Comparison of ENCODE assay signal across 8 cellular contexts in the genomic region with DNA sequence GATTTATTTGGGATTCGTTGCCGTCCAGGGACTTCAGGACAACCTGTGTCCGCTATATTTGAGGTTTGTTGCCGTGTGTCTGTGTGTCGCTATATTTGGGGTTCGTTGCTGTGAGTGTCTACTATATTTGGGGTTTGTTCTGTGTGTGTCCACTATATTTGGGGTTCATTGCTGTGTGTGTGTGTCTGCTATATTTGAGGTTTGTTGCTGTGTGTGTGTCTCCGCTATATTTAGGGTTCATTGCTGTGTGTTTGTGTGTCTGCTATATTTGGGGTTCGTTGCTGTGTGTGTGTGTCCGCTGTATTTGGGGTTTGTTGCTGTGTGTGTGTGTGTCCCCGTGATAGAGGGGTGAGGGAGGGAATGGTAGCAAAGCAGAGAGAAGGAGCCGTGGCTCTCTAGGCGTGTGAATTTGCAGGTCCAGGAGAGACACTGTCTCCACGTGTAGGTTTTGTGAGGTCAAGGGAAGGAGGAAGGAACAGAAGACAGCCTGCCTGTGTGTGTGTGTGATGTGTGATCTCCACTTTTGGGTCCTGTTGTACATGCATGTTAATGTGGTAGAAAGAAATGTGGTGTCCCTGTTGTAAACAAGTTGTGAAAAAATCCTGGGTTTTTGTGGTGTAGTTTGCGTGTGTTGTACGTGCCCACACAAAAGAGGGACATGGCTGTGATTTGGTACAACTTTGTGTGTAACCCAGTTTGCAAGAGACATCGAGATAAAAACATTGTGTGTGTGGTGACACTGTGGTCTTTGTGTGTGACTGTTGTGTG. TPM values are rescaled to one million over a fixed set of nuclear protein-coding genes. Genes with fewer than 3 reads are reported as not detected.
DNase-seq lines count a peak whose midpoint lies in the region; ATAC-seq and TF ChIP-seq lines count a peak whose summit lies in the region.

No MANE protein-coding gene starts in this region.

- H3K18ac ChIP-seq in neuronal stem cell (ENCODE audit: low read length), result no peak overlapping the region

- H3K27me3 Mint-ChIP-seq in endodermal cell (ENCODE audit: insufficient read depth), result peaks cover 14% of the 10 kb centered on the region

- H3K4me2 ChIP-seq in BLaER1 treated with 17β-estradiol and CSF1 and Interleukin-3, amounts not matched to agents 10 nM and 100 nM, result peak overlapping the region; percentile 73 to 98 (median 96)
- peak overlapping the region; percentile 82 for H3K4me2 ChIP-seq in neuronal stem cell (ENCODE audit: insufficient read depth, low read length, poor library complexity, severe bottlenecking)

- no peak overlapping the region for H2BK5ac ChIP-seq in neuronal stem cell (ENCODE audit: low read length)

- H3K36me3 Mint-ChIP-seq in endodermal cell (ENCODE audit: low read depth), result no peaks in the 10 kb centered on the region

- no peak overlapping the region for H3K27ac Mint-ChIP-seq in endodermal cell

- H2BK120ac ChIP-seq in neuronal stem cell (ENCODE audit: low read depth, low read length), result no peak overlapping the region

- peak overlapping the region; percentile 98 for H2AFZ ChIP-seq in neuronal stem cell (ENCODE audit: low read length)

- H3K36me3 ChIP-seq in BLaER1 treated with 17β-estradiol and CSF1 and Interleukin-3, amounts not matched to agents 10 nM and 100 nM, result no peaks in the 10 kb centered on the region
- H3K36me3 ChIP-seq in endodermal cell (ENCODE audit: control insufficient read depth, insufficient read depth, low read length) (no peaks in the 10 kb centered on the region), neuronal stem cell (replicated peaks in 1 of 2; ENCODE audit: control insufficient read depth in 2 of 2, insufficient read depth in 2 of 2, low read length in 2 of 2) (no peaks in the 10 kb centered on the region)

- H4K91ac ChIP-seq in neuronal stem cell (ENCODE audit: low read depth, low read length, poor library complexity), result no peak overlapping the region

- H3K27ac ChIP-seq in BLaER1 treated with 17β-estradiol and CSF1 and Interleukin-3, amounts not matched to agents 10 nM and 100 nM, result peak overlapping the region in 5 of 11 experiments; percentile 61 to 77 (median 69); a peak in 4 of 22 replicates
- H3K27ac ChIP-seq in endodermal cell (ENCODE audit: low read depth, low read length), result no peak overlapping the region
- no peak overlapping the region for H3K27ac ChIP-seq in neuronal stem cell (replicated peaks; ENCODE audit: low read length)

- no peak overlapping the region for H3K4ac ChIP-seq in neuronal stem cell (ENCODE audit: low read length)

- peak overlapping the region; percentile 19 for H4K8ac ChIP-seq in neuronal stem cell (ENCODE audit: low read depth, low read length)

- no peak for ATAC-seq in GM21367 (IDR thresholded peaks at IDR 0.05; ENCODE audit: unreplicated experiment)

- peak overlapping the region; percentile 54 to 87 (median 77) for H3K4me3 ChIP-seq in BLaER1 treated with 17β-estradiol and CSF1 and Interleukin-3, amounts not matched to agents 10 nM and 100 nM
- H3K4me3 ChIP-seq in LNCaP clone FGC (ENCODE audit: low read depth, low read length) (peak overlapping the region; percentile 63), endodermal cell (ENCODE audit: low read length) (peak overlapping the region; percentile 93), neuronal stem cell (ENCODE audit: low read length in 2 of 2) (peak overlapping the region; percentile 61 to 89)

- peak overlapping the region in 10 of 11 experiments; percentile 66 to 86 (median 80); a peak in 20 of 22 replicates for H3K9ac ChIP-seq in BLaER1 treated with 17β-estradiol and CSF1 and Interleukin-3, amounts not matched to agents 10 nM and 100 nM
- H3K9ac ChIP-seq in endodermal cell (ENCODE audit: extremely low read depth, low read length, poor library complexity, severe bottlenecking) (peak overlapping the region; percentile 59), neuronal stem cell (ENCODE audit: low read depth, low read length, poor library complexity) (no peak overlapping the region)

- no peak overlapping the region for H3K14ac ChIP-seq in neuronal stem cell (ENCODE audit: low read length)

- H3K4me1 ChIP-seq in BLaER1 treated with 17β-estradiol and CSF1 and Interleukin-3, amounts not matched to agents 10 nM and 100 nM, result peaks cover 10 to 48% (median 40%) of the 10 kb centered on the region in 10 experiments; a peak in 18 of 20 replicates
- peaks cover 25% of the 10 kb centered on the region for H3K4me1 ChIP-seq in endodermal cell (ENCODE audit: control insufficient read depth, insufficient read depth, low read length)
- peaks cover 16 to 30% of the 10 kb centered on the region in 2 donors for H3K4me1 ChIP-seq in neuronal stem cell (ENCODE audit: control insufficient read depth in 2 of 2, insufficient read depth in 1 of 2, low read depth in 1 of 2, low read length in 2 of 2)

- peaks cover 7 to 47% (median 15%) of the 10 kb centered on the region in 11 experiments; a peak in 19 of 22 replicates for H3K27me3 ChIP-seq in BLaER1 treated with 17β-estradiol and CSF1 and Interleukin-3, amounts not matched to agents 10 nM and 100 nM
- H3K27me3 ChIP-seq in endodermal cell (ENCODE audit: control insufficient read depth, insufficient read depth, low read length, poor library complexity, severe bottlenecking), result no peaks in the 10 kb centered on the region
- peaks cover 0 to 10% (median 0%) of the 10 kb centered on the region in 3 experiments for H3K27me3 ChIP-seq in neuronal stem cell (ENCODE audit: control insufficient read depth in 3 of 3, insufficient read depth in 3 of 3, low read depth in 1 of 3, low read length in 3 of 3)

- H3K4me3 Mint-ChIP-seq in endodermal cell, result no peak overlapping the region

- H2BK12ac ChIP-seq in neuronal stem cell (ENCODE audit: low read length), result no peak overlapping the region

- no peaks in the 10 kb centered on the region for H3K9me3 Mint-ChIP-seq in endodermal cell

- H3K4me1 Mint-ChIP-seq in endodermal cell, result peaks cover 14% of the 10 kb centered on the region

- WGBS in endodermal cell (ENCODE audit: insufficient coverage in 1 of 2, insufficient read length in 1 of 2), 2 experiments, result 72 to 84% methylated on average over 9 to 16 of the region's 16 CpGs
- WGBS in neuronal stem cell (ENCODE audit: extremely low coverage in 2 of 2, insufficient read length in 2 of 2, insufficient replicate concordance in 1 of 2), 2 donors, result no CpG with 5 or more reads among the region's 16 CpGs

- no peak for TF ChIP-seq CTCF in LNCaP clone FGC (IDR thresholded peaks at IDR 0.05; ENCODE audit: control insufficient read depth, extremely low read depth, insufficient read depth)
- no peak for TF ChIP-seq CTCF in endodermal cell (conservative IDR thresholded peaks at IDR 0.05)

- no peak overlapping the region for H2BK15ac ChIP-seq in neuronal stem cell (ENCODE audit: low read length)

- peaks cover 0 to 38% (median 35%) of the 10 kb centered on the region in 11 experiments; a peak in 19 of 22 replicates for H4K20me1 ChIP-seq in BLaER1 treated with 17β-estradiol and CSF1 and Interleukin-3, amounts not matched to agents 10 nM and 100 nM

- H3K9me3 ChIP-seq in BLaER1 treated with 17β-estradiol and CSF1 and Interleukin-3, amounts not matched to agents 10 nM and 100 nM (replicated peaks in 1 of 11), result no peaks in the 10 kb centered on the region
- no peaks in the 10 kb centered on the region for H3K9me3 ChIP-seq in endodermal cell (ENCODE audit: control insufficient read depth, low read length)
- no peaks in the 10 kb centered on the region for H3K9me3 ChIP-seq in neuronal stem cell (replicated peaks in 1 of 2; ENCODE audit: control insufficient read depth in 2 of 2, insufficient read depth in 1 of 2, low read depth in 1 of 2, low read length in 2 of 2)

- H2AK5ac ChIP-seq in neuronal stem cell (ENCODE audit: low read depth, low read length), result no peak overlapping the region

- H3K23ac ChIP-seq in neuronal stem cell (ENCODE audit: low read depth, low read length, poor library complexity), result no peak overlapping the region

- H3K79me1 ChIP-seq in neuronal stem cell (ENCODE audit: low read depth, low read length), result peaks cover 5% of the 10 kb centered on the region

- DNase-seq in LNCaP clone FGC (ENCODE audit: low read depth) (no peak), endodermal cell (no peak), neuronal stem cell (ENCODE audit: low spot score) (no peak), CD1c-positive myeloid dendritic cell (ENCODE audit: extremely low spot score) (no peak), iPS-NIHi11 (ENCODE audit: low spot score) (no peak)
- no peak for DNase-seq in stimulated activated CD4-positive, alpha-beta T cell treated with anti-CD3 and anti-CD28 coated beads, Interleukin-15, amount 100 ng/mL, for 24 hours

RNA-seq across cellular contexts. Expression of a gene that starts 56.2 kb away (rescaled TPM):
- total RNA-seq in endodermal cell, result 10 to 100 TPM; 47.8 to 57.9 TPM
- polyA plus RNA-seq in endodermal cell (2013, experiment 1 of 2), result 38.8 TPM
- 42.8 TPM for polyA plus RNA-seq in endodermal cell (2013, experiment 2 of 2)
- polyA plus RNA-seq in neuronal stem cell (2013, experiment 1 of 2), result 10.7 TPM
- polyA plus RNA-seq in neuronal stem cell (2013, experiment 2 of 2), result 10.7 TPM
